21 cellular contexts compared by ENCODE assay signal in the genomic region with DNA sequence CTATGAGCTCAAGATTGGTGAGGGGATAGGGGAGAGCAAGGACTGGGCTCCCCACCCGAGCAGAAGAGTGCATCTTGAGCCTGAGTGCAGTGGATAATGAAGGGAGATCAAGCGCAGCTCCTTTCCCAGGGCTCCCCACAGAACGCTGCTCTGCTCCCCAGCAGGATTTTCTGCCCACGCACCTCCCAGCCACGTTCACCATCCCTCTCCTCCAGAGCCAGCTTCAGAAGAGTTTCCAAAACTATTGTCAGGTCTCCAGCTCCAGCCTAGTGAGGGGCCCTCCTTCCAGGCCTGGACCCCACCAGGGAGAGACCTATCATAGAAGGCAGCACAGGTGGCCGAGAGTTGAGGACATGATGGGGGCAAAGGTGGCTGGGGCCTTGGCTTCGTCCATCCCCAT. TPM values are rescaled to one million over a fixed set of nuclear protein-coding genes. Genes with fewer than 3 reads are reported as not detected.
DNase-seq lines count a peak whose midpoint lies in the region; ATAC-seq, FAIRE-seq and TF ChIP-seq lines count a peak whose summit lies in the region.
"Had no signal": no experiment of that assay in that cellular context is flagged by ENCODE, and none has a peak within 500 bp of the region (broad histone marks: within the 10 kb centered on the region; RNA-seq: fewer than 3 reads in every experiment).

No MANE protein-coding gene starts in this region.

- H3K27me3 Mint-ChIP-seq in neural crest cell (ENCODE audit: low read depth) (no peaks in the 10 kb centered on the region), WTC11 (ENCODE audit: low read depth) (no peaks in the 10 kb centered on the region)

- H3K4me3 Mint-ChIP-seq in neural crest cell (peak overlapping the region; percentile 57), WTC11 (no peak overlapping the region)

- no peak overlapping the region for H2AFZ ChIP-seq in HepG2 (ENCODE audit: low read length)

- no peak for TF ChIP-seq RAD21 in HepG2 (CRISPR knock-in tag; IDR thresholded peaks at IDR 0.05)

- TF ChIP-seq CTCF in HepG2 (CRISPR knock-in tag; IDR thresholded peaks at IDR 0.05) (no peak), right lobe of liver (IDR thresholded peaks at IDR 0.05) (no peak), ascending aorta (IDR thresholded peaks at IDR 0.05) (no peak), neural crest cell (conservative IDR thresholded peaks at IDR 0.05) (no peak), WTC11 (IDR thresholded peaks at IDR 0.05) (no peak)

- peaks cover 9% of the 10 kb centered on the region for H3K79me2 ChIP-seq in HepG2 (ENCODE audit: insufficient read depth, low read length)

- intact Hi-C loops in HepG2 (cut with micrococcal nuclease; ENCODE audit: unreplicated experiment) = no loop called here
- intact Hi-C loops in right lobe of liver (cut with DNase I) = no loop called here
- intact Hi-C loops in ascending aorta (cut with DNase I) = no loop called here

- peaks cover 9% of the 10 kb centered on the region; the same call in 1 of the 2 replicates for H4K20me1 ChIP-seq in HepG2 (ENCODE audit: insufficient read depth, low read length)

- no peaks in the 10 kb centered on the region for H3K9me3 ChIP-seq in HepG2 (ENCODE audit: low read length)
- H3K9me3 ChIP-seq in right lobe of liver = no peaks in the 10 kb centered on the region
- H3K9me3 ChIP-seq in ascending aorta = no peaks in the 10 kb centered on the region

- peaks cover 94% of the 10 kb centered on the region for H3K4me1 ChIP-seq in HepG2 (ENCODE audit: insufficient read depth, low read length)
- H3K4me1 ChIP-seq in right lobe of liver = peaks cover 0 to 64% (median 21%) of the 10 kb centered on the region in 4 donors
- H3K4me1 ChIP-seq in ascending aorta = peaks cover 18 to 32% of the 10 kb centered on the region in 2 donors

- H3K4me2 ChIP-seq in HepG2 (ENCODE audit: low read depth, low read length) = no peak overlapping the region

- no peaks in the 10 kb centered on the region for H3K27me3 ChIP-seq in HepG2 (ENCODE audit: control insufficient read depth in 1 of 2, insufficient read depth in 2 of 2, low read length in 2 of 2)
- no peaks in the 10 kb centered on the region for H3K27me3 ChIP-seq in right lobe of liver
- H3K27me3 ChIP-seq in ascending aorta = no peaks in the 10 kb centered on the region

- BruUV-seq in HepG2 (replicated peaks; lab: Mats Ljungman, UMichigan) = no TSS peak

- no peak overlapping the region for H3K9ac ChIP-seq in HepG2 (ENCODE audit: insufficient read depth, low read depth, low read length)

- ATAC-seq in HepG2 (no peak), right lobe of liver (no peak), WTC11 (no peak)
- ATAC-seq: GM12878 had no signal

- H3K4me1 Mint-ChIP-seq in neural crest cell (peaks cover 68% of the 10 kb centered on the region), WTC11 (peaks cover 86% of the 10 kb centered on the region)

- in situ Hi-C loops in HepG2 (cut with HindIII; ENCODE audit: extremely low pct_ligation_motif_present, low pct_unique_long_range_greater_than_20kb) = loop anchor here (10.0 kb wide), 1 partner anchor 526 kb away; the partner anchor contains the start of gene APOBEC2

- H3K36me3 ChIP-seq in HepG2 (replicated peaks in 1 of 2; ENCODE audit: control insufficient read depth in 1 of 2, insufficient read depth in 2 of 2, low read length in 2 of 2) (peaks cover 41 to 71% of the 10 kb centered on the region in 2 experiments), right lobe of liver (peaks cover 0 to 3% (median 0%) of the 10 kb centered on the region in 4 donors), ascending aorta (peaks cover 7 to 10% of the 10 kb centered on the region in 2 donors)

- TF ChIP-seq EP300 in HepG2 (IDR thresholded peaks at IDR 0.05; ENCODE audit: low read depth in 2 of 2, low read length in 2 of 2) = no peak
- TF ChIP-seq EP300 in HepG2 (CRISPR knock-in tag; IDR thresholded peaks at IDR 0.05; ENCODE audit: borderline replicate concordance) = no peak

- no peak for FAIRE-seq in HepG2 (lab: Jason Lieb, UNC)
- FAIRE-seq: GM12878, GM18507 had no signal

- 91% methylated on average over 7 of the region's 7 CpGs for WGBS in HepG2 (ENCODE audit: low lambda C conversion rate)
- WGBS in right lobe of liver (ENCODE audit: insufficient coverage, low coverage, low lambda C conversion rate, missing lambda C conversion rate) = 83% methylated on average over 5 of the region's 7 CpGs

- CTCF ChIA-PET in HepG2 (lab: Yijun Ruan, JAX; ENCODE audit: low intra/inter-chr PET ratio, low total read pairs) = no interaction called here
- CTCF ChIA-PET in WTC11 (lab: Charles Lee) = interaction anchor here (0.7 to 2.0 kb wide), 4 partner anchors 9 to 213 kb away, joined by 3 to 6 read pairs (median 4); no protein-coding TSS in a partner anchor

- no peak overlapping the region for H3K27ac ChIP-seq in HepG2 (ENCODE audit: extremely low read length, insufficient read depth, low read length)
- no peak overlapping the region for H3K27ac ChIP-seq in right lobe of liver
- peak overlapping the region; percentile 5 to 35 for H3K27ac ChIP-seq in ascending aorta

- peak overlapping the region; percentile 57 for H3K27ac Mint-ChIP-seq in neural crest cell (ENCODE audit: unreplicated experiment)
- no peak overlapping the region for H3K27ac Mint-ChIP-seq in WTC11

- TF ChIP-seq POLR2A in HepG2 (IDR thresholded peaks at IDR 0.05; ENCODE audit: insufficient read depth in 1 of 2, low read depth in 2 of 2, low read length in 2 of 2) = no peak
- TF ChIP-seq POLR2A in right lobe of liver (IDR thresholded peaks at IDR 0.05) = no peak

- POLR2A ChIA-PET in HepG2 (lab: Yijun Ruan, JAX) (no interaction called here), WTC11 (lab: Charles Lee) (no interaction called here)

- H3K4me3 ChIP-seq in HepG2 (replicated peaks in 1 of 3; ENCODE audit: insufficient read depth in 1 of 3, low read depth in 2 of 3, low read length in 3 of 3) = no peak overlapping the region
- H3K4me3 ChIP-seq in right lobe of liver = no peak overlapping the region
- no peak overlapping the region for H3K4me3 ChIP-seq in ascending aorta
- H3K4me3 ChIP-seq: GM12878 had no signal

- H3K9me3 Mint-ChIP-seq in neural crest cell = no peaks in the 10 kb centered on the region
- no peaks in the 10 kb centered on the region for H3K9me3 Mint-ChIP-seq in WTC11

- no peak for DNase-seq in HepG2 (ENCODE audit: low spot score)
- DNase-seq in right lobe of liver = no peak
- DNase-seq in ascending aorta (ENCODE audit: low spot score in 2 of 2) = no peak
- DNase-seq in neural crest cell (ENCODE audit: low read depth, low spot score) = no peak
- no peak for DNase-seq in SHP77 treated with DMSO at 0.1 percent for 48 hours (lab: John Stamatoyannopoulos, UW)
- DNase-seq in WTC11 (ENCODE audit: low spot score) = no peak
- no peak for DNase-seq in medulla oblongata (ENCODE audit: extremely low spot score)
- DNase-seq in NCI-H2081 (lab: John Stamatoyannopoulos, UW) = no peak
- DNase-seq: AML-193; Calu3; DMS79; KG1; NCI-H1092; NCI-H1694; NCI-H345; NCI-H526 treated with DMSO at 0.1 percent for 48 hours; NK-92 treated with Interleukin-12 subunit alpha and Interleukin-12 subunit beta, amount 100 ng/mL, for 24 hours; OCI-M1 had no signal

- H3K36me3 Mint-ChIP-seq in neural crest cell (ENCODE audit: low read depth) (no peaks in the 10 kb centered on the region), WTC11 (no peaks in the 10 kb centered on the region)

RNA-seq across cellular contexts. Expression of gene FOXP4, which starts 34.5 kb away (rescaled TPM):
- 11.0 TPM in 2 replicates for total RNA-seq in HepG2 (2016; rRNA removed; fragmentation: Illumina TruSeq; extraction: Trizol)
- total RNA-seq in HepG2 (2016; cell fraction: cytosol; rRNA removed; fragmentation: Illumina TruSeq; extraction: Trizol; ENCODE audit: low read depth) = 2.8 and 3.0 TPM in 2 replicates
- total RNA-seq in HepG2 (2016; cell fraction: insoluble cytoplasmic fraction; rRNA removed; fragmentation: Illumina TruSeq; extraction: Trizol) = 9.5 and 11.3 TPM in 2 replicates
- total RNA-seq in HepG2 (2016; cell fraction: membrane; rRNA removed; fragmentation: Illumina TruSeq; extraction: Trizol) = 15.4 and 15.8 TPM in 2 replicates
- total RNA-seq in HepG2 (2016; cell fraction: nucleus; rRNA removed; fragmentation: Illumina TruSeq; extraction: Trizol) = 14.9 TPM in 2 replicates
- 12.4 and 15.9 TPM in 2 replicates for polyA plus RNA-seq in HepG2 (2011; rRNA removed)
- polyA plus RNA-seq in HepG2 (2011; cell fraction: cytosol; rRNA removed) = 6.6 and 10.1 TPM in 2 replicates
- 47.8 and 59.4 TPM in 2 replicates for polyA plus RNA-seq in HepG2 (2011; cell fraction: nucleus; rRNA removed)
- polyA plus RNA-seq in HepG2 (2012) = 53.6 and 69.1 TPM in 2 replicates
- polyA plus RNA-seq in HepG2 (2016; cell fraction: cytosol; fragmentation: Illumina TruSeq; extraction: Trizol; ENCODE audit: low read depth) = 10.9 and 11.7 TPM in 2 replicates
- polyA plus RNA-seq in HepG2 (2016; cell fraction: insoluble cytoplasmic fraction; fragmentation: Illumina TruSeq; extraction: Trizol; ENCODE audit: low read depth) = 37.6 and 56.8 TPM in 2 replicates
- 44.1 and 44.7 TPM in 2 replicates for polyA plus RNA-seq in HepG2 (2016; cell fraction: membrane; fragmentation: Illumina TruSeq; extraction: Trizol; ENCODE audit: low read depth)
- 75.1 and 80.7 TPM in 2 replicates for polyA plus RNA-seq in HepG2 (2016; cell fraction: nucleus; fragmentation: Illumina TruSeq; extraction: Trizol; ENCODE audit: insufficient read depth, low read depth)
- 3.3 and 26.4 TPM in 2 replicates for polyA minus RNA-seq in HepG2 (2011; rRNA and poly(A)+ RNA removed; ENCODE audit: low replicate concordance)
- 29.5 and 30.0 TPM in 2 replicates for polyA minus RNA-seq in HepG2 (2011; cell fraction: cytosol; rRNA and poly(A)+ RNA removed)
- polyA minus RNA-seq in HepG2 (2011; cell fraction: nucleus; rRNA and poly(A)+ RNA removed) = 15.2 and 15.5 TPM in 2 replicates
- 10 to 100 TPM; 12.6 to 19.2 (median 14.9) TPM for total RNA-seq in right lobe of liver
- total RNA-seq in ascending aorta = 19.5 TPM
- 57.9 and 62.4 TPM in 2 replicates for total RNA-seq in neural crest cell
- total RNA-seq in WTC11 (2021) = 19.5 to 36.6 TPM (median 19.8 TPM) in 3 replicates

RNA-seq across cellular contexts. Expression of gene MDFI, which starts 57.6 kb away (rescaled TPM):
- total RNA-seq in HepG2 (2016; rRNA removed; fragmentation: Illumina TruSeq; extraction: Trizol) (not detected in 2 replicates), right lobe of liver (1 to 10 TPM in 2 of 6 experiments, under 1 TPM in 1, not detected in 3; 0.29 to 2.4 (median 1.1) TPM), ascending aorta (94.7 TPM), neural crest cell (64.2 and 65.8 TPM in 2 replicates), WTC11 (2021) (63.2 to 86.2 TPM (median 74.6 TPM) in 3 replicates)
- total RNA-seq in HepG2 (2016; cell fraction: cytosol; rRNA removed; fragmentation: Illumina TruSeq; extraction: Trizol; ENCODE audit: low read depth) = not detected in 2 replicates
- not detected in 2 replicates for total RNA-seq in HepG2 (2016; cell fraction: insoluble cytoplasmic fraction; rRNA removed; fragmentation: Illumina TruSeq; extraction: Trizol)
- total RNA-seq in HepG2 (2016; cell fraction: membrane; rRNA removed; fragmentation: Illumina TruSeq; extraction: Trizol) = not detected in 2 replicates
- not detected in 2 replicates for total RNA-seq in HepG2 (2016; cell fraction: nucleus; rRNA removed; fragmentation: Illumina TruSeq; extraction: Trizol)
- 0.28 and 0.30 TPM in 2 replicates for polyA plus RNA-seq in HepG2 (2011; rRNA removed)
- 0.38 and 0.42 TPM in 2 replicates for polyA plus RNA-seq in HepG2 (2011; cell fraction: cytosol; rRNA removed)
- polyA plus RNA-seq in HepG2 (2011; cell fraction: nucleus; rRNA removed) = 0.23 and 0.29 TPM in 2 replicates
- 0.19 TPM in 1 of 2 replicates, not detected in the other for polyA plus RNA-seq in HepG2 (2012)
- 0.57 TPM in 1 of 2 replicates, not detected in the other for polyA plus RNA-seq in HepG2 (2016; cell fraction: cytosol; fragmentation: Illumina TruSeq; extraction: Trizol; ENCODE audit: low read depth)
- not detected in 2 replicates for polyA plus RNA-seq in HepG2 (2016; cell fraction: insoluble cytoplasmic fraction; fragmentation: Illumina TruSeq; extraction: Trizol; ENCODE audit: low read depth)
- polyA plus RNA-seq in HepG2 (2016; cell fraction: membrane; fragmentation: Illumina TruSeq; extraction: Trizol; ENCODE audit: low read depth) = not detected in 2 replicates
- polyA plus RNA-seq in HepG2 (2016; cell fraction: nucleus; fragmentation: Illumina TruSeq; extraction: Trizol; ENCODE audit: insufficient read depth, low read depth) = not detected in 2 replicates
- polyA minus RNA-seq in HepG2 (2011; rRNA and poly(A)+ RNA removed; ENCODE audit: low replicate concordance) = 0.18 TPM in 1 of 2 replicates, not detected in the other
- polyA minus RNA-seq in HepG2 (2011; cell fraction: cytosol; rRNA and poly(A)+ RNA removed) = not detected in 2 replicates
- not detected in 2 replicates for polyA minus RNA-seq in HepG2 (2011; cell fraction: nucleus; rRNA and poly(A)+ RNA removed)
- total RNA-seq: G401, GM12878 had no signal
- polyA plus RNA-seq: GM12878 had no signal

Comparison
In these comparisons a context has a peak if more than half of its experiments do, and no peak if none do; other contexts are left out.
1. H3K27ac ChIP-seq: peak in ascending aorta (2 of 2); none in HepG2 (single experiment) and right lobe of liver (0 of 3).
2. RNA of gene MDFI, which starts 57.6 kb away (total RNA-seq): 94.7 TPM in ascending aorta (single experiment), 63.2 to 86.2 TPM in WTC11 and 64.2 to 65.8 TPM in neural crest cell; 0.29 to 2.4 TPM in right lobe of liver and not detected in HepG2; every median in the first group is over 10 times any median in the second.